Comparison of ENCODE assay signal across 1 cellular context in the genomic region with DNA sequence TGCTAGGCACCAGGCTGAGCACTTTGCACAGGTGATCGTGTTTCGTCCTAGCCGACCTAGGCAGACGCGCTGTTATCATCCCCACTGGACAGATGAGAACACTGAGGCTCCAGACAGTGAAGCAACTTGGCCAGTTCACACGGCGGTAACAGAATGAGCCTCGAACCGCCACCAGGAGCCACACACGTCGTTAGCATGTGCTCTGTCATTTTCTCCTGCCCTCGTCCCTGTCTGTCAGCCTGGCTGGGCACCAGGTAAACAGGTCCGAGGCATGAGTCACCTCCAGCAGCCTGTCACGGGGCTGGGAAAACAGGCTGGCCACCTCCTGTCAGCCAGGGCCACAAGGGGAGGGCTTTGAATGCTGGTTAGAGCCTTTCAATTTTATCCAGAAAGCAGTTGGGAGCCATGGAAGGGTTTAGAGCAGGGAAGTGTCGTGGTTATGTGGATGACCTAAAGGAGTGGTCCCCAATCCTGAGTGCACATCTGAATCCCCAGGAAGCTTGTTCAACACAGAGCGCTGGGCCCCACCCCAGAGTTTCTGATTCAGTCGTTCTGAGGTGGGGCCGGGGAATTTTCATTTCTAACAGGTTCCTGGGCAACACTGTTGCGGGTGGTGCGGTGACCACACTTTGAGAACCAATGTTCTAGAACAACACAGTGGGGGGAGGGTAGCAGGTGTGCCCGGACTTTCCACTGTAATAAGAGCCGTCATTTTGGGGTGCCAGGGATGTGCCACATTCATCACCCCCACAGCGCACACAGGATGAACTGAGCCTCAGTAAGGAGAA.
TF ChIP-seq lines count a peak whose summit lies in the region.

No MANE protein-coding gene starts in this region.

TF ChIP-seq in HepG2, 621 proteins besides CTCF, POLR2A, EP300 and RAD21 (continued from another document and continues in another):
- TF ChIP-seq, protein P1, sequence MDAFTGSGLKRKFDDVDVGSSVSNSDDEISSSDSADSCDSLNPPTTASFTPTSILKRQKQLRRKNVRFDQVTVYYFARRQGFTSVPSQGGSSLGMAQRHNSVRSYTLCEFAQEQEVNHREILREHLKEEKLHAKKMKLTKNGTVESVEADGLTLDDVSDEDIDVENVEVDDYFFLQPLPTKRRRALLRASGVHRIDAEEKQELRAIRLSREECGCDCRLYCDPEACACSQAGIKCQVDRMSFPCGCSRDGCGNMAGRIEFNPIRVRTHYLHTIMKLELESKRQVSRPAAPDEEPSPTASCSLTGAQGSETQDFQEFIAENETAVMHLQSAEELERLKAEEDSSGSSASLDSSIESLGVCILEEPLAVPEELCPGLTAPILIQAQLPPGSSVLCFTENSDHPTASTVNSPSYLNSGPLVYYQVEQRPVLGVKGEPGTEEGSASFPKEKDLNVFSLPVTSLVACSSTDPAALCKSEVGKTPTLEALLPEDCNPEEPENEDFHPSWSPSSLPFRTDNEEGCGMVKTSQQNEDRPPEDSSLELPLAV (CRISPR knock-in tag; conservative IDR thresholded peaks at IDR 0.05; ENCODE audit: low read depth), result no peak
- TF ChIP-seq KDM2A (CRISPR knock-in tag; IDR thresholded peaks at IDR 0.05; ENCODE audit: borderline replicate concordance, low read depth), result peak; percentile 77
- TF ChIP-seq, protein P2, sequence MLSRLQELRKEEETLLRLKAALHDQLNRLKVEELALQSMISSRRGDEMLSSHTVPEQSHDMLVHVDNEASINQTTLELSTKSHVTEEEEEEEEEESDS (CRISPR knock-in tag; IDR thresholded peaks at IDR 0.05; ENCODE audit: borderline replicate concordance), result no peak
- TF ChIP-seq, protein P3, sequence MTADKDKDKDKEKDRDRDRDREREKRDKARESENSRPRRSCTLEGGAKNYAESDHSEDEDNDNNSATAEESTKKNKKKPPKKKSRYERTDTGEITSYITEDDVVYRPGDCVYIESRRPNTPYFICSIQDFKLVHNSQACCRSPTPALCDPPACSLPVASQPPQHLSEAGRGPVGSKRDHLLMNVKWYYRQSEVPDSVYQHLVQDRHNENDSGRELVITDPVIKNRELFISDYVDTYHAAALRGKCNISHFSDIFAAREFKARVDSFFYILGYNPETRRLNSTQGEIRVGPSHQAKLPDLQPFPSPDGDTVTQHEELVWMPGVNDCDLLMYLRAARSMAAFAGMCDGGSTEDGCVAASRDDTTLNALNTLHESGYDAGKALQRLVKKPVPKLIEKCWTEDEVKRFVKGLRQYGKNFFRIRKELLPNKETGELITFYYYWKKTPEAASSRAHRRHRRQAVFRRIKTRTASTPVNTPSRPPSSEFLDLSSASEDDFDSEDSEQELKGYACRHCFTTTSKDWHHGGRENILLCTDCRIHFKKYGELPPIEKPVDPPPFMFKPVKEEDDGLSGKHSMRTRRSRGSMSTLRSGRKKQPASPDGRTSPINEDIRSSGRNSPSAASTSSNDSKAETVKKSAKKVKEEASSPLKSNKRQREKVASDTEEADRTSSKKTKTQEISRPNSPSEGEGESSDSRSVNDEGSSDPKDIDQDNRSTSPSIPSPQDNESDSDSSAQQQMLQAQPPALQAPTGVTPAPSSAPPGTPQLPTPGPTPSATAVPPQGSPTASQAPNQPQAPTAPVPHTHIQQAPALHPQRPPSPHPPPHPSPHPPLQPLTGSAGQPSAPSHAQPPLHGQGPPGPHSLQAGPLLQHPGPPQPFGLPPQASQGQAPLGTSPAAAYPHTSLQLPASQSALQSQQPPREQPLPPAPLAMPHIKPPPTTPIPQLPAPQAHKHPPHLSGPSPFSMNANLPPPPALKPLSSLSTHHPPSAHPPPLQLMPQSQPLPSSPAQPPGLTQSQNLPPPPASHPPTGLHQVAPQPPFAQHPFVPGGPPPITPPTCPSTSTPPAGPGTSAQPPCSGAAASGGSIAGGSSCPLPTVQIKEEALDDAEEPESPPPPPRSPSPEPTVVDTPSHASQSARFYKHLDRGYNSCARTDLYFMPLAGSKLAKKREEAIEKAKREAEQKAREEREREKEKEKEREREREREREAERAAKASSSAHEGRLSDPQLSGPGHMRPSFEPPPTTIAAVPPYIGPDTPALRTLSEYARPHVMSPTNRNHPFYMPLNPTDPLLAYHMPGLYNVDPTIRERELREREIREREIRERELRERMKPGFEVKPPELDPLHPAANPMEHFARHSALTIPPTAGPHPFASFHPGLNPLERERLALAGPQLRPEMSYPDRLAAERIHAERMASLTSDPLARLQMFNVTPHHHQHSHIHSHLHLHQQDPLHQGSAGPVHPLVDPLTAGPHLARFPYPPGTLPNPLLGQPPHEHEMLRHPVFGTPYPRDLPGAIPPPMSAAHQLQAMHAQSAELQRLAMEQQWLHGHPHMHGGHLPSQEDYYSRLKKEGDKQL (CRISPR knock-in tag; IDR thresholded peaks at IDR 0.05; ENCODE audit: low read depth), result peak; percentile 15; the same call in 1 of the 2 replicates
- peak; percentile 41; the same call in 1 of the 2 replicates for TF ChIP-seq HOXA3 (CRISPR knock-in tag; IDR thresholded peaks at IDR 0.05)
- TF ChIP-seq, protein P4, sequence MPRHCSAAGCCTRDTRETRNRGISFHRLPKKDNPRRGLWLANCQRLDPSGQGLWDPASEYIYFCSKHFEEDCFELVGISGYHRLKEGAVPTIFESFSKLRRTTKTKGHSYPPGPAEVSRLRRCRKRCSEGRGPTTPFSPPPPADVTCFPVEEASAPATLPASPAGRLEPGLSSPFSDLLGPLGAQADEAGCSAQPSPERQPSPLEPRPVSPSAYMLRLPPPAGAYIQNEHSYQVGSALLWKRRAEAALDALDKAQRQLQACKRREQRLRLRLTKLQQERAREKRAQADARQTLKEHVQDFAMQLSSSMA (CRISPR knock-in tag; IDR thresholded peaks at IDR 0.05), result peak; percentile 66; the same call in 1 of the 2 replicates
- peak; percentile 90 for TF ChIP-seq KDM5B (CRISPR knock-in tag; IDR thresholded peaks at IDR 0.05; ENCODE audit: borderline replicate concordance)
- TF ChIP-seq MIER2 (CRISPR knock-in tag; IDR thresholded peaks at IDR 0.05), result 0 out of 2 replicates have a peak, but pooled peaks have one; percentile 57
- no peak; the same call in 1 of the 2 replicates for TF ChIP-seq ZKSCAN1 (IDR thresholded peaks at IDR 0.05; ENCODE audit: low read length)
- TF ChIP-seq ZNF782 (CRISPR knock-in tag; IDR thresholded peaks at IDR 0.05; ENCODE audit: borderline replicate concordance), result peak; percentile 83; the same call in 1 of the 2 replicates
- TF ChIP-seq, protein P5, sequence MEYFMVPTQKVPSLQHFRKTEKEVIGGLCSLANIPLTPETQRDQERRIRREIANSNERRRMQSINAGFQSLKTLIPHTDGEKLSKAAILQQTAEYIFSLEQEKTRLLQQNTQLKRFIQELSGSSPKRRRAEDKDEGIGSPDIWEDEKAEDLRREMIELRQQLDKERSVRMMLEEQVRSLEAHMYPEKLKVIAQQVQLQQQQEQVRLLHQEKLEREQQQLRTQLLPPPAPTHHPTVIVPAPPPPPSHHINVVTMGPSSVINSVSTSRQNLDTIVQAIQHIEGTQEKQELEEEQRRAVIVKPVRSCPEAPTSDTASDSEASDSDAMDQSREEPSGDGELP (IDR thresholded peaks at IDR 0.05; ENCODE audit: borderline replicate concordance, low read depth), result peak; percentile 76; the same call in 1 of the 2 replicates
- TF ChIP-seq, protein P6, sequence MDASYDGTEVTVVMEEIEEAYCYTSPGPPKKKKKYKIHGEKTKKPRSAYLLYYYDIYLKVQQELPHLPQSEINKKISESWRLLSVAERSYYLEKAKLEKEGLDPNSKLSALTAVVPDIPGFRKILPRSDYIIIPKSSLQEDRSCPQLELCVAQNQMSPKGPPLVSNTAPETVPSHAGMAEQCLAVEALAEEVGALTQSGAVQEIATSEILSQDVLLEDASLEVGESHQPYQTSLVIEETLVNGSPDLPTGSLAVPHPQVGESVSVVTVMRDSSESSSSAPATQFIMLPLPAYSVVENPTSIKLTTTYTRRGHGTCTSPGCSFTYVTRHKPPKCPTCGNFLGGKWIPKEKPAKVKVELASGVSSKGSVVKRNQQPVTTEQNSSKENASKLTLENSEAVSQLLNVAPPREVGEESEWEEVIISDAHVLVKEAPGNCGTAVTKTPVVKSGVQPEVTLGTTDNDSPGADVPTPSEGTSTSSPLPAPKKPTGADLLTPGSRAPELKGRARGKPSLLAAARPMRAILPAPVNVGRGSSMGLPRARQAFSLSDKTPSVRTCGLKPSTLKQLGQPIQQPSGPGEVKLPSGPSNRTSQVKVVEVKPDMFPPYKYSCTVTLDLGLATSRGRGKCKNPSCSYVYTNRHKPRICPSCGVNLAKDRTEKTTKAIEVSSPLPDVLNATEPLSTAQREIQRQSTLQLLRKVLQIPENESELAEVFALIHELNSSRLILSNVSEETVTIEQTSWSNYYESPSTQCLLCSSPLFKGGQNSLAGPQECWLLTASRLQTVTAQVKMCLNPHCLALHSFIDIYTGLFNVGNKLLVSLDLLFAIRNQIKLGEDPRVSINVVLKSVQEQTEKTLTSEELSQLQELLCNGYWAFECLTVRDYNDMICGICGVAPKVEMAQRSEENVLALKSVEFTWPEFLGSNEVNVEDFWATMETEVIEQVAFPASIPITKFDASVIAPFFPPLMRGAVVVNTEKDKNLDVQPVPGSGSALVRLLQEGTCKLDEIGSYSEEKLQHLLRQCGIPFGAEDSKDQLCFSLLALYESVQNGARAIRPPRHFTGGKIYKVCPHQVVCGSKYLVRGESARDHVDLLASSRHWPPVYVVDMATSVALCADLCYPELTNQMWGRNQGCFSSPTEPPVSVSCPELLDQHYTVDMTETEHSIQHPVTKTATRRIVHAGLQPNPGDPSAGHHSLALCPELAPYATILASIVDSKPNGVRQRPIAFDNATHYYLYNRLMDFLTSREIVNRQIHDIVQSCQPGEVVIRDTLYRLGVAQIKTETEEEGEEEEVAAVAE (CRISPR knock-in tag; IDR thresholded peaks at IDR 0.05; ENCODE audit: borderline replicate concordance), result peak; percentile 94
- no peak for TF ChIP-seq DNMT1 (CRISPR knock-in tag; IDR thresholded peaks at IDR 0.05)
- TF ChIP-seq CCDC6 (CRISPR knock-in tag; IDR thresholded peaks at IDR 0.05), result peak; percentile 95; the same call in 1 of the 2 replicates
- TF ChIP-seq, protein P7, sequence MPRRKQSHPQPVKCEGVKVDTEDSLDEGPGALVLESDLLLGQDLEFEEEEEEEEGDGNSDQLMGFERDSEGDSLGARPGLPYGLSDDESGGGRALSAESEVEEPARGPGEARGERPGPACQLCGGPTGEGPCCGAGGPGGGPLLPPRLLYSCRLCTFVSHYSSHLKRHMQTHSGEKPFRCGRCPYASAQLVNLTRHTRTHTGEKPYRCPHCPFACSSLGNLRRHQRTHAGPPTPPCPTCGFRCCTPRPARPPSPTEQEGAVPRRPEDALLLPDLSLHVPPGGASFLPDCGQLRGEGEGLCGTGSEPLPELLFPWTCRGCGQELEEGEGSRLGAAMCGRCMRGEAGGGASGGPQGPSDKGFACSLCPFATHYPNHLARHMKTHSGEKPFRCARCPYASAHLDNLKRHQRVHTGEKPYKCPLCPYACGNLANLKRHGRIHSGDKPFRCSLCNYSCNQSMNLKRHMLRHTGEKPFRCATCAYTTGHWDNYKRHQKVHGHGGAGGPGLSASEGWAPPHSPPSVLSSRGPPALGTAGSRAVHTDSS (CRISPR knock-in tag; conservative IDR thresholded peaks at IDR 0.05), result no peak
- 0 out of 2 replicates have a peak, but pooled peaks have one; percentile 31 for TF ChIP-seq CHD4 (IDR thresholded peaks at IDR 0.05; ENCODE audit: borderline replicate concordance, low read length)
- TF ChIP-seq NCOA2 (CRISPR knock-in tag; IDR thresholded peaks at IDR 0.05), result peak; percentile 59; the same call in 1 of the 2 replicates
- TF ChIP-seq, protein P8, sequence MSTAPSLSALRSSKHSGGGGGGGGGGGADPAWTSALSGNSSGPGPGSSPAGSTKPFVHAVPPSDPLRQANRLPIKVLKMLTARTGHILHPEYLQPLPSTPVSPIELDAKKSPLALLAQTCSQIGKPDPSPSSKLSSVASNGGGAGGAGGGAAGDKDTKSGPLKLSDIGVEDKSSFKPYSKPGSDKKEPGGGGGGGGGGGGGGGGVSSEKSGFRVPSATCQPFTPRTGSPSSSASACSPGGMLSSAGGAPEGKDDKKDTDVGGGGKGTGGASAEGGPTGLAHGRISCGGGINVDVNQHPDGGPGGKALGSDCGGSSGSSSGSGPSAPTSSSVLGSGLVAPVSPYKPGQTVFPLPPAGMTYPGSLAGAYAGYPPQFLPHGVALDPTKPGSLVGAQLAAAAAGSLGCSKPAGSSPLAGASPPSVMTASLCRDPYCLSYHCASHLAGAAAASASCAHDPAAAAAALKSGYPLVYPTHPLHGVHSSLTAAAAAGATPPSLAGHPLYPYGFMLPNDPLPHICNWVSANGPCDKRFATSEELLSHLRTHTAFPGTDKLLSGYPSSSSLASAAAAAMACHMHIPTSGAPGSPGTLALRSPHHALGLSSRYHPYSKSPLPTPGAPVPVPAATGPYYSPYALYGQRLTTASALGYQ (CRISPR knock-in tag; IDR thresholded peaks at IDR 0.05), result no peak
- TF ChIP-seq ZNF788 (CRISPR knock-in tag; IDR thresholded peaks at IDR 0.05; ENCODE audit: borderline replicate concordance), result peak; percentile 49; the same call in 1 of the 2 replicates
- TF ChIP-seq EED (CRISPR knock-in tag; IDR thresholded peaks at IDR 0.05), result peak; percentile 78; the same call in 1 of the 2 replicates
- no peak for TF ChIP-seq MYNN (CRISPR knock-in tag; IDR thresholded peaks at IDR 0.05; ENCODE audit: low read depth)
- no peak for TF ChIP-seq ZNF256 (CRISPR knock-in tag; conservative IDR thresholded peaks at IDR 0.05)
- TF ChIP-seq, protein P9, sequence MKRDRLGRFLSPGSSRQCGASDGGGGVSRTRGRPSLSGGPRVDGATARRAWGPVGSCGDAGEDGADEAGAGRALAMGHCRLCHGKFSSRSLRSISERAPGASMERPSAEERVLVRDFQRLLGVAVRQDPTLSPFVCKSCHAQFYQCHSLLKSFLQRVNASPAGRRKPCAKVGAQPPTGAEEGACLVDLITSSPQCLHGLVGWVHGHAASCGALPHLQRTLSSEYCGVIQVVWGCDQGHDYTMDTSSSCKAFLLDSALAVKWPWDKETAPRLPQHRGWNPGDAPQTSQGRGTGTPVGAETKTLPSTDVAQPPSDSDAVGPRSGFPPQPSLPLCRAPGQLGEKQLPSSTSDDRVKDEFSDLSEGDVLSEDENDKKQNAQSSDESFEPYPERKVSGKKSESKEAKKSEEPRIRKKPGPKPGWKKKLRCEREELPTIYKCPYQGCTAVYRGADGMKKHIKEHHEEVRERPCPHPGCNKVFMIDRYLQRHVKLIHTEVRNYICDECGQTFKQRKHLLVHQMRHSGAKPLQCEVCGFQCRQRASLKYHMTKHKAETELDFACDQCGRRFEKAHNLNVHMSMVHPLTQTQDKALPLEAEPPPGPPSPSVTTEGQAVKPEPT (CRISPR knock-in tag; IDR thresholded peaks at IDR 0.05; ENCODE audit: low read depth), result no peak
- peak; percentile 86; the same call in 1 of the 2 replicates for TF ChIP-seq ZNF446 (CRISPR knock-in tag; IDR thresholded peaks at IDR 0.05)
- TF ChIP-seq MAZ (IDR thresholded peaks at IDR 0.05; ENCODE audit: borderline replicate concordance, low read depth, low read length), result no peak; the same call in 1 of the 2 replicates
- TF ChIP-seq MAZ (CRISPR knock-in tag; IDR thresholded peaks at IDR 0.05; ENCODE audit: low read depth), result peak; percentile 21; the same call in 1 of the 2 replicates
- TF ChIP-seq, protein P10, sequence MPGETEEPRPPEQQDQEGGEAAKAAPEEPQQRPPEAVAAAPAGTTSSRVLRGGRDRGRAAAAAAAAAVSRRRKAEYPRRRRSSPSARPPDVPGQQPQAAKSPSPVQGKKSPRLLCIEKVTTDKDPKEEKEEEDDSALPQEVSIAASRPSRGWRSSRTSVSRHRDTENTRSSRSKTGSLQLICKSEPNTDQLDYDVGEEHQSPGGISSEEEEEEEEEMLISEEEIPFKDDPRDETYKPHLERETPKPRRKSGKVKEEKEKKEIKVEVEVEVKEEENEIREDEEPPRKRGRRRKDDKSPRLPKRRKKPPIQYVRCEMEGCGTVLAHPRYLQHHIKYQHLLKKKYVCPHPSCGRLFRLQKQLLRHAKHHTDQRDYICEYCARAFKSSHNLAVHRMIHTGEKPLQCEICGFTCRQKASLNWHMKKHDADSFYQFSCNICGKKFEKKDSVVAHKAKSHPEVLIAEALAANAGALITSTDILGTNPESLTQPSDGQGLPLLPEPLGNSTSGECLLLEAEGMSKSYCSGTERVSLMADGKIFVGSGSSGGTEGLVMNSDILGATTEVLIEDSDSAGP (CRISPR knock-in tag; IDR thresholded peaks at IDR 0.05; ENCODE audit: borderline replicate concordance), result peak; percentile 42; the same call in 1 of the 2 replicates
